Comparison of ENCODE assay signal across 8 cellular contexts in genomic region chr4:158809208-158809607, GRCh38. TPM values are rescaled to one million over a fixed set of nuclear protein-coding genes. Genes with fewer than 3 reads are reported as not detected.
DNase-seq lines count a peak whose midpoint lies in the region; ATAC-seq and TF ChIP-seq lines count a peak whose summit lies in the region.
"Not testable (repeated sequence)": the region's sequence is repeated elsewhere in the genome, so short reads cannot be mapped to it uniquely, and the experiment has no call there.

No MANE protein-coding gene starts in this region.

- peak; percentile 1 for ATAC-seq in GM19351 (IDR thresholded peaks at IDR 0.05; ENCODE audit: unreplicated experiment)
- ATAC-seq in HG03432 (IDR thresholded peaks at IDR 0.05; ENCODE audit: unreplicated experiment): peak; percentile 1
- not testable (repeated sequence) for ATAC-seq in WTC11; body of pancreas; naive thymus-derived CD4-positive, alpha-beta T cell

- H3K36me3 Mint-ChIP-seq in WTC11: not testable (repeated sequence)
- peaks cover 0 to 12% (median 0%) of the 10 kb centered on the region in 5 donors for H3K36me3 Mint-ChIP-seq in naive thymus-derived CD4-positive, alpha-beta T cell

- POLR2A ChIA-PET in WTC11 (lab: Charles Lee); naive thymus-derived CD4-positive, alpha-beta T cell (lab: Charles Lee): not testable (repeated sequence)

- not testable (repeated sequence) for H2AFZ ChIP-seq in smooth muscle cell (ENCODE audit: low read depth)

- DNase-seq in WTC11 (ENCODE audit: low spot score); body of pancreas; left ventricle myocardium inferior; naive thymus-derived CD4-positive, alpha-beta T cell; smooth muscle cell (lab: John Stamatoyannopoulos, UW; ENCODE audit: unreplicated experiment); vagina (ENCODE audit: extremely low spot score in 2 of 2): not testable (repeated sequence)

- not testable (repeated sequence) for H3K36me3 ChIP-seq in body of pancreas (replicated peaks in 1 of 2; ENCODE audit: insufficient read depth in 1 of 2, low read depth in 2 of 2); left ventricle myocardium inferior; naive thymus-derived CD4-positive, alpha-beta T cell (ENCODE audit: control insufficient read depth in 2 of 3, insufficient read depth in 3 of 3, low read length in 3 of 3); smooth muscle cell (ENCODE audit: low read depth); vagina

- peak overlapping the region in 3 of 4 donors; percentile 52 to 77 (median 67) for H3K27ac ChIP-seq in body of pancreas
- H3K27ac ChIP-seq in left ventricle myocardium inferior (replicated peaks): peak overlapping the region; percentile 85
- not testable (repeated sequence) for H3K27ac ChIP-seq in naive thymus-derived CD4-positive, alpha-beta T cell (ENCODE audit: low read depth, low read length)
- peak overlapping the region; percentile 96 for H3K27ac ChIP-seq in smooth muscle cell (ENCODE audit: low read depth)
- H3K27ac ChIP-seq in vagina: peak overlapping the region; percentile 82

- not testable (repeated sequence) for H3K27ac Mint-ChIP-seq in WTC11
- peak overlapping the region in 5 of 9 donors; percentile 41 to 82 (median 82) for H3K27ac Mint-ChIP-seq in naive thymus-derived CD4-positive, alpha-beta T cell

- H3K27me3 Mint-ChIP-seq in WTC11 (ENCODE audit: low read depth); naive thymus-derived CD4-positive, alpha-beta T cell: not testable (repeated sequence)

- intact Hi-C loops in body of pancreas (cut with DNase I); left ventricle myocardium inferior (cut with micrococcal nuclease); naive thymus-derived CD4-positive, alpha-beta T cell (cut with micrococcal nuclease): not testable (repeated sequence)
- intact Hi-C loops in vagina (cut with DNase I): loop anchor here (5.0 kb wide), 1 partner anchor 37 kb away; no protein-coding TSS in a partner anchor

- H3F3A ChIP-seq in smooth muscle cell (ENCODE audit: low read depth): not testable (repeated sequence)

- peaks cover 13% of the 10 kb centered on the region for H4K20me1 ChIP-seq in smooth muscle cell (ENCODE audit: low read depth)

- TF ChIP-seq CTCF in WTC11 (IDR thresholded peaks at IDR 0.05); body of pancreas (IDR thresholded peaks at IDR 0.05); left ventricle myocardium inferior (IDR thresholded peaks at IDR 0.05; ENCODE audit: borderline replicate concordance); smooth muscle cell (IDR thresholded peaks at IDR 0.05; ENCODE audit: borderline replicate concordance, insufficient read depth, poor library complexity, severe bottlenecking); vagina (IDR thresholded peaks at IDR 0.05): not testable (repeated sequence)

- H3K79me2 ChIP-seq in smooth muscle cell (ENCODE audit: low read depth): peaks cover 18% of the 10 kb centered on the region

- H3K9ac ChIP-seq in smooth muscle cell (ENCODE audit: low read depth): peak overlapping the region; percentile 78

- not testable (repeated sequence) for H3K4me3 Mint-ChIP-seq in WTC11
- peak overlapping the region in 2 of 10 donors; percentile 62 to 88 for H3K4me3 Mint-ChIP-seq in naive thymus-derived CD4-positive, alpha-beta T cell

- not testable (repeated sequence) for TF ChIP-seq POLR2A in body of pancreas (IDR thresholded peaks at IDR 0.05); vagina (IDR thresholded peaks at IDR 0.05)

- H3K4me3 ChIP-seq in body of pancreas; naive thymus-derived CD4-positive, alpha-beta T cell (ENCODE audit: low read length); smooth muscle cell; vagina: not testable (repeated sequence)
- H3K4me3 ChIP-seq in left ventricle myocardium inferior: peak overlapping the region; percentile 36

- peaks cover 25% of the 10 kb centered on the region for H3K4me1 Mint-ChIP-seq in WTC11
- peaks cover 28 to 59% (median 44%) of the 10 kb centered on the region in 7 donors for H3K4me1 Mint-ChIP-seq in naive thymus-derived CD4-positive, alpha-beta T cell

- CTCF ChIA-PET in WTC11 (lab: Charles Lee); naive thymus-derived CD4-positive, alpha-beta T cell (lab: Charles Lee): not testable (repeated sequence)

- H3K4me1 ChIP-seq in body of pancreas (peaks cover 58% of the 10 kb centered on the region), left ventricle myocardium inferior (peaks cover 99% of the 10 kb centered on the region), vagina (peaks cover 71% of the 10 kb centered on the region)
- H3K4me1 ChIP-seq in naive thymus-derived CD4-positive, alpha-beta T cell (ENCODE audit: control insufficient read depth in 2 of 2, insufficient read depth in 2 of 2, low read length in 2 of 2): peaks cover 4 to 30% of the 10 kb centered on the region in 2 donors
- H3K4me1 ChIP-seq in smooth muscle cell (ENCODE audit: low read depth): not testable (repeated sequence)

- whole genome bisulfite sequencing in body of pancreas, 2 donors: 79 to 82% methylated on average over 4 of the region's 4 CpGs
- WGBS in smooth muscle cell (ENCODE audit: low lambda C conversion rate): 89% methylated on average over 4 of the region's 4 CpGs

- not testable (repeated sequence) for H3K27me3 ChIP-seq in body of pancreas; left ventricle myocardium inferior (ENCODE audit: low read depth); naive thymus-derived CD4-positive, alpha-beta T cell (ENCODE audit: control insufficient read depth in 2 of 2, insufficient read depth in 2 of 2, low read length in 2 of 2); smooth muscle cell (ENCODE audit: low read depth); vagina

- peak overlapping the region; percentile 63 for H3K4me2 ChIP-seq in smooth muscle cell

- H3K9me3 Mint-ChIP-seq in WTC11; naive thymus-derived CD4-positive, alpha-beta T cell: not testable (repeated sequence)

- H3K9me3 ChIP-seq in body of pancreas; left ventricle myocardium inferior (replicated peaks); naive thymus-derived CD4-positive, alpha-beta T cell (ENCODE audit: control insufficient read depth in 2 of 3, low read length in 3 of 3); smooth muscle cell (replicated peaks; ENCODE audit: low read depth); vagina: not testable (repeated sequence)

TF ChIP-seq in WTC11, 78 proteins besides CTCF, POLR2A, EP300 and RAD21:
- 0 out of 2 replicates have a peak, but pooled peaks have one; percentile 3 for TF ChIP-seq ZNF121 (CRISPR knock-in tag; IDR thresholded peaks at IDR 0.05)

RNA-seq across cellular contexts. Expression of gene FNIP2, which starts 40.4 kb away (rescaled TPM):
- total RNA-seq in WTC11 (2021): 8.2 to 10.2 TPM (median 8.6 TPM) in 3 replicates
- total RNA-seq in body of pancreas: 10 to 100 TPM; 26.7 to 38.2 TPM
- total RNA-seq in left ventricle myocardium inferior: 44.0 TPM
- total RNA-seq in naive thymus-derived CD4-positive, alpha-beta T cell: 10 to 100 TPM in 4 of 5 experiments, 1 to 10 TPM in 1; 9.8 to 19.5 (median 11.5) TPM
- polyA plus RNA-seq in naive thymus-derived CD4-positive, alpha-beta T cell: 1 to 10 TPM; 2.3 to 3.9 TPM
- 27.6 and 36.3 TPM in 2 replicates for total RNA-seq in smooth muscle cell
- 10.4 and 11.2 TPM in 2 replicates for polyA plus RNA-seq in smooth muscle cell
- total RNA-seq in vagina: 25.3 TPM
